8 cellular contexts compared by ENCODE assay signal in genomic region chr19:45177817-45178261, GRCh38. TPM values are rescaled to one million over a fixed set of nuclear protein-coding genes. Genes with fewer than 3 reads are reported as not detected.
DNase-seq lines count a peak whose midpoint lies in the region; ATAC-seq and TF ChIP-seq lines count a peak whose summit lies in the region.

TRAPPC6A (minus strand) TSS chr19:45178237; CDS start chr19:45178218, 19 bp downstream.

- H3K36me3 ChIP-seq in neuron (ENCODE audit: insufficient read depth, low read length): no peaks in the 10 kb centered on the region

- no peak for DNase-seq in activated CD4-positive, alpha-beta T cell treated with anti-CD3 and anti-CD28 coated beads for 36 hours
- DNase-seq in activated CD4-positive, alpha-beta T cell treated with anti-CD3 and anti-CD28 coated beads for 4 hours: no peak
- DNase-seq in T-helper 17 cell (no peak), fibroblast of mammary gland (ENCODE audit: low read depth) (peak; percentile 83), T-helper 9 cell (no peak)

- peak within 1 kb of the TSS; percentile 91 for H3K4me3 Mint-ChIP-seq in activated CD4-positive, alpha-beta T cell treated with anti-CD3 and anti-CD28 coated beads for 36 hours
- H3K4me3 Mint-ChIP-seq in T-helper 17 cell: peak within 1 kb of the TSS; percentile 98

- ATAC-seq in activated CD4-positive, alpha-beta T cell treated with anti-CD3 and anti-CD28 coated beads for 36 hours: no peak
- ATAC-seq in HG03439 (IDR thresholded peaks at IDR 0.05; ENCODE audit: unreplicated experiment) (peak; percentile 7), T-helper 17 cell (no peak), HG02970 (IDR thresholded peaks at IDR 0.05; ENCODE audit: low FRiP score, unreplicated experiment) (no peak)

- peaks cover 8% of the 10 kb centered on the region for H3K36me3 Mint-ChIP-seq in activated CD4-positive, alpha-beta T cell treated with anti-CD3 and anti-CD28 coated beads for 36 hours (ENCODE audit: low read depth)
- peaks cover 7% of the 10 kb centered on the region for H3K36me3 Mint-ChIP-seq in T-helper 17 cell (ENCODE audit: low read depth)

- peak within 1 kb of the TSS; percentile 96 for H3K4me3 ChIP-seq in fibroblast of mammary gland (ENCODE audit: control insufficient read depth, low read depth, low read length)
- H3K4me3 ChIP-seq in neuron (ENCODE audit: low read length): peak within 1 kb of the TSS; percentile 80

- intact Hi-C loops in activated CD4-positive, alpha-beta T cell treated with anti-CD3 and anti-CD28 coated beads for 36 hours (cut with DNase I, micrococcal nuclease): loop anchor here (1.0 to 5.0 kb wide), 24 partner anchors 25 to 817 kb away; partner anchors contain the start of genes GEMIN7 (in 2 of the 2), RELB (in 2 of the 2), CCDC61 (in 1 of the 2) and CLASRP (in 1 of the 2)

- H3K4me1 Mint-ChIP-seq in activated CD4-positive, alpha-beta T cell treated with anti-CD3 and anti-CD28 coated beads for 36 hours: peaks cover 30% of the 10 kb centered on the region
- H3K4me1 Mint-ChIP-seq in T-helper 17 cell: peaks cover 23% of the 10 kb centered on the region

- H3K9me3 Mint-ChIP-seq in activated CD4-positive, alpha-beta T cell treated with anti-CD3 and anti-CD28 coated beads for 36 hours (ENCODE audit: low read depth): no peaks in the 10 kb centered on the region

- H3K4me1 ChIP-seq in neuron (ENCODE audit: insufficient read depth, low read length): peaks cover 12% of the 10 kb centered on the region

- POLR2A ChIA-PET in activated CD4-positive, alpha-beta T cell treated with anti-CD3 and anti-CD28 coated beads for 36 hours (lab: Charles Lee): interaction anchor here (0.5 to 1.5 kb wide), 14 partner anchors 9 to 464 kb away, joined by 3 to 8 read pairs (median 3); partner anchors contain the start of genes CLPTM1, GEMIN7 and TOMM40

- TF ChIP-seq CTCF in fibroblast of mammary gland (conservative IDR thresholded peaks at IDR 0.05; ENCODE audit: control insufficient read depth, insufficient read depth, low read depth, low read length): no peak

- H3K27ac Mint-ChIP-seq in activated CD4-positive, alpha-beta T cell treated with anti-CD3 and anti-CD28 coated beads for 36 hours: peak within 1 kb of the TSS; percentile 94
- peak within 1 kb of the TSS; percentile 83 for H3K27ac Mint-ChIP-seq in T-helper 17 cell

- peak within 1 kb of the TSS; percentile 63 for H2AFZ ChIP-seq in neuron (ENCODE audit: low read depth, low read length)

- H3K27me3 ChIP-seq in neuron (ENCODE audit: insufficient read depth, low read length): no peaks in the 10 kb centered on the region

- no peaks in the 10 kb centered on the region for H3K27me3 Mint-ChIP-seq in activated CD4-positive, alpha-beta T cell treated with anti-CD3 and anti-CD28 coated beads for 36 hours
- no peaks in the 10 kb centered on the region for H3K27me3 Mint-ChIP-seq in T-helper 17 cell

- CTCF ChIA-PET in activated CD4-positive, alpha-beta T cell treated with anti-CD3 and anti-CD28 coated beads for 36 hours (lab: Charles Lee): interaction anchor here (0.6 to 2.5 kb wide), 16 partner anchors 9 to 332 kb away, joined by 3 to 9 read pairs (median 3); partner anchors contain the start of gene NECTIN2

- H3K9me3 ChIP-seq in T-helper 17 cell (ENCODE audit: control insufficient read depth, low read length, poor library complexity, severe bottlenecking): no peaks in the 10 kb centered on the region
- H3K9me3 ChIP-seq in neuron (ENCODE audit: low read length): no peaks in the 10 kb centered on the region

RNA-seq across cellular contexts. Expression of gene TRAPPC6A, which starts in this region (rescaled TPM):
- 10 to 100 TPM; 18.3 to 25.1 TPM for total RNA-seq in activated CD4-positive, alpha-beta T cell treated with anti-CD3 and anti-CD28 coated beads for 36 hours
- total RNA-seq in T-helper 17 cell: 10 to 100 TPM; 47.5 to 61.2 TPM
